Comparison of ENCODE assay signal across 1 cellular context in genomic region chr1:242004751-242005495, GRCh38.
TF ChIP-seq lines count a peak whose summit lies in the region.

No MANE protein-coding gene starts in this region.

TF ChIP-seq in K562, 482 proteins besides CTCF, POLR2A, EP300 and RAD21:
- TF ChIP-seq XRCC3 (IDR thresholded peaks at IDR 0.05) (no peak), GTF2F1 (IDR thresholded peaks at IDR 0.05; ENCODE audit: low read depth, low read length) (no peak), HMBOX1 (IDR thresholded peaks at IDR 0.05) (no peak), GATAD2B (IDR thresholded peaks at IDR 0.05; ENCODE audit: borderline replicate concordance) (no peak), ZC3H4 (CRISPR knock-in tag; IDR thresholded peaks at IDR 0.05; ENCODE audit: borderline replicate concordance) (no peak), ZNF121 (CRISPR knock-in tag; conservative IDR thresholded peaks at IDR 0.05) (peak; percentile 64; the same call in 1 of the 2 replicates), RNF219 (CRISPR knock-in tag; IDR thresholded peaks at IDR 0.05) (no peak)
